ENCODE assay signal across 22 cellular contexts in genomic region chr18:49878567-49878966, GRCh38.
DNase-seq lines count a peak whose midpoint lies in the region; ATAC-seq and TF ChIP-seq lines count a peak whose summit lies in the region.
"Had no signal": no experiment of that assay in that cellular context is flagged by ENCODE, and none has a peak within 500 bp of the region (broad histone marks: within the 10 kb centered on the region; RNA-seq: fewer than 3 reads in every experiment).

No MANE protein-coding gene starts in this region.

- no peak overlapping the region for H4K8ac ChIP-seq in IMR-90 (ENCODE audit: low read depth in 2 of 2, low read length in 2 of 2)

- H3K9me1 ChIP-seq in IMR-90 (ENCODE audit: insufficient read depth, low read length): no peaks in the 10 kb centered on the region

- intact Hi-C loops in IMR-90 (cut with micrococcal nuclease) (no loop called here), lower lobe of right lung (cut with DNase I) (no loop called here)
- intact Hi-C loops in CD4-positive, alpha-beta T cell (cut with DNase I, micrococcal nuclease): no loop called here

- H3K23ac ChIP-seq in IMR-90 (ENCODE audit: low read depth, low read length): no peak overlapping the region

- H3K9me3 ChIP-seq in IMR-90 (ENCODE audit: control insufficient read depth, insufficient read depth, low read length): no peaks in the 10 kb centered on the region
- no peaks in the 10 kb centered on the region for H3K9me3 ChIP-seq in lower lobe of right lung
- H3K9me3 ChIP-seq in gastroesophageal sphincter: no peaks in the 10 kb centered on the region
- no peaks in the 10 kb centered on the region for H3K9me3 ChIP-seq in CD4-positive, alpha-beta T cell (ENCODE audit: control insufficient read depth, low read length)
- H3K9me3 ChIP-seq: gastrocnemius medialis had no signal

- H4K5ac ChIP-seq in IMR-90 (ENCODE audit: low read depth, low read length): no peak overlapping the region

- no peak overlapping the region for H3K14ac ChIP-seq in IMR-90 (replicated peaks; ENCODE audit: low read depth, low read length)

- no peaks in the 10 kb centered on the region for H3K4me1 ChIP-seq in IMR-90 (ENCODE audit: control insufficient read depth, insufficient read depth, low read length)
- H3K4me1 ChIP-seq in lower lobe of right lung: no peaks in the 10 kb centered on the region
- no peaks in the 10 kb centered on the region for H3K4me1 ChIP-seq in gastroesophageal sphincter
- H3K4me1 ChIP-seq: gastrocnemius medialis had no signal

- H3K4me3 ChIP-seq in IMR-90 (ENCODE audit: insufficient read depth, low read depth, low read length): no peak overlapping the region
- no peak overlapping the region for H3K4me3 ChIP-seq in lower lobe of right lung
- no peak overlapping the region for H3K4me3 ChIP-seq in gastroesophageal sphincter
- H3K4me3 ChIP-seq: gastrocnemius medialis had no signal

- H3K27ac ChIP-seq in IMR-90 (ENCODE audit: insufficient read depth, low read length): no peak overlapping the region
- H3K27ac ChIP-seq in lower lobe of right lung: peak overlapping the region; percentile 48
- H3K27ac ChIP-seq in gastroesophageal sphincter: no peak overlapping the region
- H3K27ac ChIP-seq in CD4-positive, alpha-beta T cell (ENCODE audit: low read depth, low read length): no peak overlapping the region
- H3K27ac ChIP-seq: gastrocnemius medialis had no signal

- no peak overlapping the region for H2AK9ac ChIP-seq in IMR-90 (replicated peaks; ENCODE audit: low read depth, low read length, poor library complexity)

- H3K4ac ChIP-seq in IMR-90 (ENCODE audit: low read depth, low read length): no peak overlapping the region

- POLR2A ChIA-PET in IMR-90 (lab: Charles Lee; ENCODE audit: unreplicated experiment): no interaction called here
- POLR2A ChIA-PET in CD4-positive, alpha-beta T cell (lab: Charles Lee): no interaction called here

- H3K18ac ChIP-seq in IMR-90 (ENCODE audit: low read depth, low read length): no peak overlapping the region

- no peaks in the 10 kb centered on the region; the same call in 1 of the 2 replicates for H4K20me1 ChIP-seq in IMR-90 (ENCODE audit: insufficient read depth, low read length)

- H3K36me3 Mint-ChIP-seq in CD4-positive, alpha-beta T cell (ENCODE audit: low read depth): no peaks in the 10 kb centered on the region
- no peaks in the 10 kb centered on the region for H3K36me3 Mint-ChIP-seq in activated naive CD4-positive, alpha-beta T cell treated with anti-CD3 and anti-CD28 coated beads, Interleukin-2, amount 50 U/mL, for 72 hours
- H3K36me3 Mint-ChIP-seq: memory B cell had no signal

- dilution Hi-C loops in IMR-90 (cut with HindIII; ENCODE audit: low sequenced_read_pairs, unreplicated experiment): no loop called here

- in situ Hi-C loops in IMR-90 (cut with MboI; ENCODE audit: low sequenced_read_pairs): no loop called here

- DNase-seq in Daoy (ENCODE audit: low read depth) (peak; percentile 15), IMR-90 (peak; percentile 3), cerebellum (ENCODE audit: low spot score) (peak; percentile 48), lower lobe of right lung (no peak)
- no peak for DNase-seq in stimulated activated CD4-positive, alpha-beta T cell treated with anti-CD3 and anti-CD28 coated beads, Interleukin-15, amount 100 ng/mL, for 24 hours
- no peak for DNase-seq in CD4-positive, alpha-beta T cell
- DNase-seq in activated naive CD4-positive, alpha-beta T cell treated with anti-CD3 and anti-CD28 coated beads, Interleukin-2, amount 50 U/mL, for 72 hours (ENCODE audit: low spot score in 2 of 2): no peak
- DNase-seq: activated CD4-positive, alpha-beta T cell treated with anti-CD3 and anti-CD28 coated beads, Interleukin-2, amount 50 U/mL, for 1 hour; activated naive CD8-positive, alpha-beta T cell treated with anti-CD3 and anti-CD28 coated beads, Interleukin-2, amount 50 U/mL, for 24 hours; activated T-cell treated with anti-CD3 and anti-CD28 coated beads, Interleukin-2, amount 50 U/mL, for 24 hours; central memory CD4-positive, alpha-beta T cell; COR-L47; gastrocnemius medialis; GDM1; GOT3; NCI-H1694 treated with DMSO at 0.1 percent for 48 hours; NCI-H526; OCI-M1; retina; stimulated activated CD4-positive, alpha-beta T cell treated with anti-CD3 and anti-CD28 coated beads, Interleukin-1b, Interleukin-23, amount 100 ng/mL, for 48 hours had no signal

- H2BK15ac ChIP-seq in IMR-90 (ENCODE audit: low read depth, low read length): no peak overlapping the region

- WGBS in IMR-90 (ENCODE audit: extremely low coverage in 2 of 2, insufficient read length in 1 of 2), 2 experiments: no CpG with 5 or more reads among the region's 2 CpGs
- 23% methylated on average over 2 of the region's 2 CpGs; no CpG with 5 or more reads in 1 of the 2 donors for WGBS in gastroesophageal sphincter (ENCODE audit: low coverage in 1 of 2), 2 donors

- peaks cover 31% of the 10 kb centered on the region for H3K27me3 Mint-ChIP-seq in CD4-positive, alpha-beta T cell

- no peak for TF ChIP-seq EP300 in gastroesophageal sphincter (IDR thresholded peaks at IDR 0.05)

- no peak overlapping the region for H4K91ac ChIP-seq in IMR-90 (ENCODE audit: insufficient read depth, low read depth, low read length)

- H3K4me3 Mint-ChIP-seq in CD4-positive, alpha-beta T cell: no peak overlapping the region
- H3K4me3 Mint-ChIP-seq: activated naive CD8-positive, alpha-beta T cell treated with anti-CD3 and anti-CD28 coated beads, Interleukin-2, amount 50 U/mL, for 24 hours; activated T-cell treated with anti-CD3 and anti-CD28 coated beads, Interleukin-2, amount 50 U/mL, for 24 hours; memory B cell had no signal

- H3K56ac ChIP-seq in IMR-90 (ENCODE audit: extremely low read depth, insufficient read depth, low read length): no peak overlapping the region

- H2AFZ ChIP-seq in IMR-90 (replicated peaks; ENCODE audit: low read length, poor library complexity): no peak overlapping the region

- no peaks in the 10 kb centered on the region for H3K9me3 Mint-ChIP-seq in CD4-positive, alpha-beta T cell
- H3K9me3 Mint-ChIP-seq in activated naive CD4-positive, alpha-beta T cell treated with anti-CD3 and anti-CD28 coated beads, Interleukin-2, amount 50 U/mL, for 72 hours: no peaks in the 10 kb centered on the region
- H3K9me3 Mint-ChIP-seq: activated naive CD8-positive, alpha-beta T cell treated with anti-CD3 and anti-CD28 coated beads, Interleukin-2, amount 50 U/mL, for 24 hours; activated T-cell treated with anti-CD3 and anti-CD28 coated beads, Interleukin-2, amount 50 U/mL, for 24 hours had no signal

- CTCF ChIA-PET in IMR-90 (lab: Yijun Ruan, JAX): interaction anchor here (1.7 kb wide), 1 partner anchor 20 kb away, joined by 6 read pairs; no protein-coding TSS in a partner anchor
- CTCF ChIA-PET in CD4-positive, alpha-beta T cell (lab: Charles Lee): no interaction called here

- ATAC-seq in IMR-90 (ENCODE audit: low read depth) (no peak), lower lobe of right lung (peak; percentile 60 to 63), gastroesophageal sphincter (no peak)
- no peak for ATAC-seq in CD4-positive, alpha-beta T cell (ENCODE audit: poor library complexity)
- ATAC-seq in activated naive CD4-positive, alpha-beta T cell treated with anti-CD3 and anti-CD28 coated beads, Interleukin-2, amount 50 U/mL, for 72 hours: no peak
- ATAC-seq: activated naive CD8-positive, alpha-beta T cell treated with anti-CD3 and anti-CD28 coated beads, Interleukin-2, amount 50 U/mL, for 24 hours; gastrocnemius medialis had no signal

- no TSS peak for BruUV-seq in IMR-90 (replicated peaks; lab: Mats Ljungman, UMichigan)

- no peak overlapping the region for H3K4me2 ChIP-seq in IMR-90 (ENCODE audit: low read depth, low read length)

- no peak overlapping the region for H3K27ac Mint-ChIP-seq in CD4-positive, alpha-beta T cell
- no peak overlapping the region for H3K27ac Mint-ChIP-seq in activated naive CD4-positive, alpha-beta T cell treated with anti-CD3 and anti-CD28 coated beads, Interleukin-2, amount 50 U/mL, for 72 hours
- H3K27ac Mint-ChIP-seq: activated naive CD8-positive, alpha-beta T cell treated with anti-CD3 and anti-CD28 coated beads, Interleukin-2, amount 50 U/mL, for 24 hours; activated T-cell treated with anti-CD3 and anti-CD28 coated beads, Interleukin-2, amount 50 U/mL, for 24 hours; memory B cell had no signal

- H2BK120ac ChIP-seq in IMR-90 (ENCODE audit: low read depth, low read length): no peak overlapping the region

- H3K36me3 ChIP-seq in IMR-90 (ENCODE audit: control insufficient read depth, insufficient read depth, low read length) (no peaks in the 10 kb centered on the region), lower lobe of right lung (peaks cover 3% of the 10 kb centered on the region), gastroesophageal sphincter (no peaks in the 10 kb centered on the region)
- H3K36me3 ChIP-seq: gastrocnemius medialis had no signal

- TF ChIP-seq CTCF in IMR-90 (conservative IDR thresholded peaks at IDR 0.05; ENCODE audit: low read depth, low read length): no peak
- TF ChIP-seq CTCF in lower lobe of right lung (IDR thresholded peaks at IDR 0.05): no peak
- no peak for TF ChIP-seq CTCF in gastroesophageal sphincter (IDR thresholded peaks at IDR 0.05)
- no peak for TF ChIP-seq CTCF in CD4-positive, alpha-beta T cell (IDR thresholded peaks at IDR 0.05)

- no peak overlapping the region for H2AK5ac ChIP-seq in IMR-90 (ENCODE audit: low read depth, low read length)

- H2BK20ac ChIP-seq in IMR-90 (ENCODE audit: low read depth, low read length): no peak overlapping the region

- H3K79me1 ChIP-seq in IMR-90 (ENCODE audit: low read depth in 1 of 2, low read length in 2 of 2): no peaks in the 10 kb centered on the region

- no peak for TF ChIP-seq POLR2A in IMR-90 (IDR thresholded peaks at IDR 0.05; ENCODE audit: low read depth, low read length)
- TF ChIP-seq POLR2A in gastroesophageal sphincter (IDR thresholded peaks at IDR 0.05): no peak

- no peak for TF ChIP-seq RAD21 in IMR-90 (IDR thresholded peaks at IDR 0.05; ENCODE audit: low read length)

- H3K9ac ChIP-seq in IMR-90 (ENCODE audit: low read depth, low read length): no peak overlapping the region

- no peak overlapping the region for H2BK5ac ChIP-seq in IMR-90 (ENCODE audit: low read depth, low read length, poor library complexity, severe bottlenecking)

- no peaks in the 10 kb centered on the region for H3K4me1 Mint-ChIP-seq in CD4-positive, alpha-beta T cell (ENCODE audit: low read depth)
- H3K4me1 Mint-ChIP-seq: memory B cell had no signal

- H3K27me3 ChIP-seq in IMR-90 (ENCODE audit: control insufficient read depth, insufficient read depth, low read length) (peaks cover 9% of the 10 kb centered on the region), lower lobe of right lung (ENCODE audit: low read depth) (no peaks in the 10 kb centered on the region), gastroesophageal sphincter (peaks cover 20% of the 10 kb centered on the region)
- H3K27me3 ChIP-seq in CD4-positive, alpha-beta T cell (ENCODE audit: control insufficient read depth, insufficient read depth, low read length): no peaks in the 10 kb centered on the region

TF ChIP-seq in IMR-90, 13 proteins besides CTCF, POLR2A, EP300 and RAD21 (continues in another document):
- TF ChIP-seq SMC3 (IDR thresholded peaks at IDR 0.05; ENCODE audit: low read depth, low read length): no peak
- TF ChIP-seq CHD1 (IDR thresholded peaks at IDR 0.05; ENCODE audit: low read depth, low read length): no peak

Comparison
In these comparisons a context has a peak if more than half of its experiments do, and no peak if none do; other contexts are left out.
1. DNase-seq: peak in Daoy (single experiment), IMR-90 (single experiment) and cerebellum (single experiment); none in lower lobe of right lung (single experiment), stimulated activated CD4-positive, alpha-beta T cell treated with anti-CD3 and anti-CD28 coated beads, Interleukin-15, amount 100 ng/mL, for 24 hours (single experiment), CD4-positive, alpha-beta T cell (0 of 10) and activated naive CD4-positive, alpha-beta T cell treated with anti-CD3 and anti-CD28 coated beads, Interleukin-2, amount 50 U/mL, for 72 hours (0 of 2).
2. ATAC-seq: peak in lower lobe of right lung (2 of 2); none in IMR-90 (single experiment), gastroesophageal sphincter (single experiment), CD4-positive, alpha-beta T cell (single experiment) and activated naive CD4-positive, alpha-beta T cell treated with anti-CD3 and anti-CD28 coated beads, Interleukin-2, amount 50 U/mL, for 72 hours (0 of 2).